18 cellular contexts compared by ENCODE assay signal in the genomic region with DNA sequence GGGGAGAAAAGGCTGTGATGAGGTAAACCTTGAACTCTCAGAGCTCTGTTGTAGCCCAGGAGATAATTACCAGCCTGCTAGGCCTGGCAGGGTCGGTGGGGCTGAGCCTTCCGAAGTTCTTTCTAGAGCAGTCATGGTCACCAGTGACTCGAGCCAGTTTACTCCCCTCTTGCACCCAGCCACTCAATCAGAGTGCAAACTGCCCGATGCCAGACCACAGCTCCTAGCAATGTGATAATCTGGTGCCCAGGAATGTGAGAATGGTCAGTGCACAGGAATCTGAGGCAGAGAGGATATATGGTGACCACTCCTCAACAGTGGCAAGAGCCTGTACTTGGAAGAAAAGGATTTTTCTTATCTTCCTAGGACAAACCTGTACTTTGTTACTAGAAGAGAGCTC. TPM values are rescaled to one million over a fixed set of nuclear protein-coding genes. Genes with fewer than 3 reads are reported as not detected.
DNase-seq lines count a peak whose midpoint lies in the region; TF ChIP-seq lines count a peak whose summit lies in the region.
"Had no signal": no experiment of that assay in that cellular context is flagged by ENCODE, and none has a peak within 500 bp of the region (broad histone marks: within the 10 kb centered on the region; RNA-seq: fewer than 3 reads in every experiment).

No MANE protein-coding gene starts in this region.

- H3K9me3 ChIP-seq in ascending aorta (no peaks in the 10 kb centered on the region), tibial artery (no peaks in the 10 kb centered on the region), HAP-1 (0 out of 2 replicates have a peak, but pooled peaks cover 2% of the 10 kb centered on the region)

- DNase-seq in HFFc6 (peak; percentile 52), ascending aorta (ENCODE audit: low spot score in 2 of 2) (no peak), kidney tubule cell (ENCODE audit: low spot score) (peak; percentile 82), tibial artery (no peak), HAP-1 (ENCODE audit: low spot score in 2 of 2) (no peak), NCI-H2227 (lab: John Stamatoyannopoulos, UW; ENCODE audit: unreplicated experiment) (no peak)
- no peak for DNase-seq in stimulated activated CD4-positive, alpha-beta T cell treated with anti-CD3 and anti-CD28 coated beads, Interleukin-4, amount 100 ng/mL, for 4 hours
- DNase-seq: activated CD4-positive, CD25-positive, alpha-beta regulatory T cell; activated CD8-positive, alpha-beta memory T cell treated with anti-CD3 and anti-CD28 coated beads, Interleukin-2, amount 10 ng/mL, durations not matched to agents 7 days and 5 days; activated naive CD4-positive, alpha-beta T cell treated with anti-CD3 and anti-CD28 coated beads for 36 hours; CD8-positive, alpha-beta T cell; effector CD8-positive, alpha-beta T cell; mesendoderm; NCI-H187 treated with DMSO at 0.1 percent for 48 hours; NCI-H526; RPMI8226; stimulated activated naive CD4-positive, alpha-beta T cell had no signal

- peaks cover 74% of the 10 kb centered on the region for H3K4me1 Mint-ChIP-seq in HFFc6 (ENCODE audit: low read depth)

- intact Hi-C loops in ascending aorta (cut with DNase I) (no loop called here), tibial artery (cut with DNase I; ENCODE audit: low total_unique reads) (no loop called here)

- no peak overlapping the region for H3K4me3 Mint-ChIP-seq in HFFc6
- H3K4me3 Mint-ChIP-seq: activated CD8-positive, alpha-beta memory T cell treated with anti-CD3 and anti-CD28 coated beads, Interleukin-2, amount 10 ng/mL, durations not matched to agents 7 days and 5 days; activated naive CD4-positive, alpha-beta T cell treated with anti-CD3 and anti-CD28 coated beads for 36 hours; CD8-positive, alpha-beta T cell had no signal

- peaks cover 16 to 70% of the 10 kb centered on the region in 2 donors for H3K4me1 ChIP-seq in ascending aorta
- peaks cover 0 to 92% (median 66%) of the 10 kb centered on the region in 4 donors for H3K4me1 ChIP-seq in tibial artery
- peaks cover 18% of the 10 kb centered on the region for H3K4me1 ChIP-seq in HAP-1

- TF ChIP-seq CTCF in HFFc6 (IDR thresholded peaks at IDR 0.05) (no peak), ascending aorta (IDR thresholded peaks at IDR 0.05) (no peak), tibial artery (IDR thresholded peaks at IDR 0.05) (no peak)

- no peaks in the 10 kb centered on the region for H3K27me3 ChIP-seq in ascending aorta
- H3K27me3 ChIP-seq in tibial artery, result no peaks in the 10 kb centered on the region
- no peaks in the 10 kb centered on the region for H3K27me3 ChIP-seq in HAP-1 (ENCODE audit: low read depth)
- H3K27me3 ChIP-seq: cardiac muscle cell had no signal

- in situ Hi-C loops in HAP-1 (cut with MboI; ENCODE audit: low sequenced_read_pairs), result no loop called here

- no peak overlapping the region for H3K4me3 ChIP-seq in ascending aorta
- no peak overlapping the region for H3K4me3 ChIP-seq in tibial artery
- no peak overlapping the region for H3K4me3 ChIP-seq in HAP-1
- H3K4me3 ChIP-seq: cardiac muscle cell had no signal

- H3K27me3 Mint-ChIP-seq in HFFc6 (ENCODE audit: insufficient read depth), result peaks cover 3% of the 10 kb centered on the region
- H3K27me3 Mint-ChIP-seq: activated CD8-positive, alpha-beta memory T cell treated with anti-CD3 and anti-CD28 coated beads, Interleukin-2, amount 10 ng/mL, durations not matched to agents 7 days and 5 days had no signal

- H3K27ac ChIP-seq in ascending aorta (peak overlapping the region; percentile 54 to 70), tibial artery (peak overlapping the region; percentile 57 to 59)
- H3K27ac ChIP-seq: cardiac muscle cell had no signal

- H3K27ac Mint-ChIP-seq in HFFc6, result peak overlapping the region; percentile 52
- H3K27ac Mint-ChIP-seq: activated CD8-positive, alpha-beta memory T cell treated with anti-CD3 and anti-CD28 coated beads, Interleukin-2, amount 10 ng/mL, durations not matched to agents 7 days and 5 days; activated naive CD4-positive, alpha-beta T cell treated with anti-CD3 and anti-CD28 coated beads for 36 hours; CD8-positive, alpha-beta T cell had no signal

- no peaks in the 10 kb centered on the region for H3K9me3 Mint-ChIP-seq in HFFc6
- H3K9me3 Mint-ChIP-seq: activated naive CD4-positive, alpha-beta T cell treated with anti-CD3 and anti-CD28 coated beads for 36 hours; CD8-positive, alpha-beta T cell had no signal

- peaks cover 5% of the 10 kb centered on the region; the same call in 1 of the 2 replicates for H3K36me3 Mint-ChIP-seq in HFFc6 (ENCODE audit: low read depth)

- H3K36me3 ChIP-seq in ascending aorta, result no peaks in the 10 kb centered on the region
- no peaks in the 10 kb centered on the region for H3K36me3 ChIP-seq in tibial artery
- H3K36me3 ChIP-seq in HAP-1 (replicated peaks), result no peaks in the 10 kb centered on the region
- H3K36me3 ChIP-seq: cardiac muscle cell had no signal

RNA-seq across cellular contexts. Expression of gene KMT2E, which starts 46.4 kb away (rescaled TPM):
- total RNA-seq in HFFc6 (2021; fragmentation: NEBNext Ultra II Directional; extraction: Animal tissue kit (Norgen Biotek cat#: 25700)), result 10 to 100 TPM; 39.7 to 53.4 (median 50.1) TPM
- 43.0 TPM for total RNA-seq in ascending aorta

Comparison
In these comparisons a context has a peak if more than half of its experiments do, and no peak if none do; other contexts are left out.
1. DNase-seq: peak in HFFc6 (single experiment) and kidney tubule cell (single experiment); none in ascending aorta (0 of 2), tibial artery (0 of 2), HAP-1 (0 of 2), NCI-H2227 (single experiment) and stimulated activated CD4-positive, alpha-beta T cell treated with anti-CD3 and anti-CD28 coated beads, Interleukin-4, amount 100 ng/mL, for 4 hours (0 of 2).